Comparison of ENCODE assay signal across 29 cellular contexts in genomic region chr19:5263615-5264014, GRCh38.
"Had no signal": no experiment of that assay in that cellular context is flagged by ENCODE, and none has a peak within 500 bp of the region (broad histone marks: within the 10 kb centered on the region; RNA-seq: fewer than 3 reads in every experiment).

No MANE protein-coding gene starts in this region.

- H3K27ac ChIP-seq: adrenal gland, RWPE1, SJSA1, VCaP had no signal

- H3K27me3 ChIP-seq: adrenal gland, MG63, SJSA1 had no signal

- H3K4me1 ChIP-seq: adrenal gland, SJSA1 had no signal

- DNase-seq: activated CD4-positive, alpha-beta T cell treated with anti-CD3 and anti-CD28 coated beads, Interleukin-2, amount 50 U/mL, for 1 hour; activated CD4-positive, CD25-positive, alpha-beta regulatory T cell; activated CD8-positive, alpha-beta memory T cell treated with anti-CD3 and anti-CD28 coated beads, Interleukin-2, amount 50 U/mL, for 4 hours; activated CD8-positive, alpha-beta T cell treated with anti-CD3 and anti-CD28 coated beads for 36 hours; activated naive CD4-positive, alpha-beta T cell treated with anti-CD3 and anti-CD28 coated beads, Interleukin-2, amount 50 U/mL, for 16 hours; activated naive CD8-positive, alpha-beta T cell treated with anti-CD3 and anti-CD28 coated beads, Interleukin-2, amount 10 ng/mL, durations not matched to agents 7 days and 5 days; activated T-cell treated with anti-CD3 and anti-CD28 coated beads, Interleukin-2, amount 50 U/mL, for 72 hours; adrenal gland; cerebellar nuclear complex; MG63; MV-4-11; NCI-H1092 treated with DMSO at 0.1 percent for 48 hours; NCI-H1417 treated with DMSO at 0.1 percent for 48 hours; NCI-H1694; NCI-H2029 treated with DMSO at 0.1 percent for 48 hours; NCI-H345; NCI-H510A; NCI-H526 treated with DMSO at 0.1 percent for 48 hours; NK-92 treated with Interleukin-12 subunit alpha and Interleukin-12 subunit beta, amount 100 ng/mL, for 24 hours; OCI-M1; SHP77; T-helper 17 cell; T-helper 9 cell had no signal

- H3K4me3 ChIP-seq: adrenal gland, MG63, SJSA1 had no signal

- FAIRE-seq: TTC549 had no signal

- H3K9me3 ChIP-seq: adrenal gland, MG63, SJSA1 had no signal

- H3K36me3 ChIP-seq: MG63, SJSA1 had no signal

- ATAC-seq: activated CD8-positive, alpha-beta T cell treated with anti-CD3 and anti-CD28 coated beads for 36 hours; activated T-cell treated with anti-CD3 and anti-CD28 coated beads, Interleukin-2, amount 50 U/mL, for 72 hours; Panc1; SK-N-SH treated with all-trans-retinoic acid at 6 μM for 48 hours; T-helper 17 cell had no signal
